20 cellular contexts compared by ENCODE assay signal in the genomic region with DNA sequence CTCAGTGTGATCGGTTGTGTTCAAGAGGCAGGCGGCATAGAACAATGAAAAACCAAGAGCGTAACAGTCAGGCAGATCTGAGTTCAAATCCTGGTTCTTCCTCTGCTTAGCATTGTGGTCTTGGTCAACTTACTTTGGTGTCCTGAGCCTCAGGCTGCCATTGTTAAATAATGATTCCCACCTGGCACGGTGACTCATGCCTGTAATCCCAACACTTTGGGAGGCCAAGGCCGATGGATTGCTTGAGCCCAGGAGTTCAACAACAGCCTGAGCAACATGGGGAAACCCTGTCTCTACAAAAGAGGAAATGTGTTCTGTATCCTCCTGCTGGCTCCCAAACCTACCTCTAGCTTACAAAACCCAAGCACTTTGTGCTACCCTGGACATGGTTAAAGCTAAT.
DNase-seq lines count a peak whose midpoint lies in the region; ATAC-seq and TF ChIP-seq lines count a peak whose summit lies in the region.
"Had no signal": no experiment of that assay in that cellular context is flagged by ENCODE, and none has a peak within 500 bp of the region (broad histone marks: within the 10 kb centered on the region; RNA-seq: fewer than 3 reads in every experiment).

No MANE protein-coding gene starts in this region.

- no peak for TF ChIP-seq CTCF in AG10803 (conservative IDR thresholded peaks at IDR 0.05; ENCODE audit: low read length)
- TF ChIP-seq CTCF in H9 (conservative IDR thresholded peaks at IDR 0.05) = no peak
- no peak for TF ChIP-seq CTCF in epithelial cell of esophagus (IDR thresholded peaks at IDR 0.05; ENCODE audit: insufficient read depth, low read depth, low read length, missing control alignments)
- TF ChIP-seq CTCF in chondrocyte (IDR thresholded peaks at IDR 0.05) = no peak
- no peak for TF ChIP-seq CTCF in lower lobe of right lung (IDR thresholded peaks at IDR 0.05)

- H3K4me3 Mint-ChIP-seq in H9 = no peak overlapping the region
- no peak overlapping the region for H3K4me3 Mint-ChIP-seq in chondrocyte (ENCODE audit: unreplicated experiment)

- intact Hi-C loops in lower lobe of right lung (cut with DNase I) (no loop called here), left cardiac atrium (cut with DNase I) (no loop called here)

- H3K4me2 ChIP-seq in H9 (ENCODE audit: insufficient read depth, insufficient read length, low read length) = no peak overlapping the region
- H3K4me2 ChIP-seq: A549 had no signal

- H3K14ac ChIP-seq in H9 (ENCODE audit: insufficient read depth, low read length) = 0 out of 2 replicates have a peak overlapping the region, but pooled peaks have one; percentile 30

- peaks cover 52 to 58% of the 10 kb centered on the region in 2 experiments for H3K4me1 Mint-ChIP-seq in H9
- H3K4me1 Mint-ChIP-seq in chondrocyte (ENCODE audit: low read depth) = peaks cover 18% of the 10 kb centered on the region

- H3K79me1 ChIP-seq in H9 (ENCODE audit: insufficient read depth, low read depth, low read length, poor library complexity, severe bottlenecking) = no peaks in the 10 kb centered on the region

- peak overlapping the region; percentile 46 for H2BK5ac ChIP-seq in H9 (ENCODE audit: insufficient read length, low read length)

- no peak overlapping the region for H4K91ac ChIP-seq in H9 (ENCODE audit: insufficient read length, low read depth, low read length)

- H3K9ac ChIP-seq in H9 (ENCODE audit: extremely low read depth, insufficient read length, low read length) = no peak overlapping the region

- peak overlapping the region; percentile 44 for H3K18ac ChIP-seq in H9 (ENCODE audit: insufficient read length, low read depth, low read length)

- no peak overlapping the region for H3K23ac ChIP-seq in H9 (ENCODE audit: insufficient read length, low read depth, low read length)

- no peaks in the 10 kb centered on the region for H3K36me3 ChIP-seq in lower lobe of right lung
- H3K36me3 ChIP-seq: MG63 had no signal

- H4K20me1 ChIP-seq in H9 (ENCODE audit: control insufficient read depth, insufficient read depth, insufficient read length) = no peaks in the 10 kb centered on the region

- H3K27ac Mint-ChIP-seq in H9 = no peak overlapping the region
- no peak overlapping the region for H3K27ac Mint-ChIP-seq in chondrocyte (ENCODE audit: unreplicated experiment)

- H4K5ac ChIP-seq in H9 (ENCODE audit: insufficient read length, low read depth, low read length) = peak overlapping the region; percentile 61

- H3K4me3 ChIP-seq in AG10803 (ENCODE audit: low read length) = no peak overlapping the region
- no peak overlapping the region for H3K4me3 ChIP-seq in epithelial cell of esophagus (ENCODE audit: low read length)
- no peak overlapping the region for H3K4me3 ChIP-seq in lower lobe of right lung
- H3K4me3 ChIP-seq: A549, MG63 had no signal

- no peak overlapping the region for H3K27ac ChIP-seq in H9 (ENCODE audit: insufficient read length, low read depth, low read length)
- H3K27ac ChIP-seq in lower lobe of right lung = no peak overlapping the region
- H3K27ac ChIP-seq: A549 had no signal

- H2BK15ac ChIP-seq in H9 (ENCODE audit: low read depth, low read length) = 0 out of 2 replicates have a peak overlapping the region, but pooled peaks have one; percentile 59

- H2BK12ac ChIP-seq in H9 (ENCODE audit: insufficient read length, low read depth, low read length) = no peak overlapping the region

- H3K9me3 ChIP-seq in H9 (ENCODE audit: control insufficient read depth, low read depth, low read length) = no peaks in the 10 kb centered on the region
- H3K9me3 ChIP-seq in lower lobe of right lung = no peaks in the 10 kb centered on the region
- H3K9me3 ChIP-seq: A549, MG63 had no signal

- ATAC-seq in lower lobe of right lung = no peak
- ATAC-seq in left cardiac atrium = no peak
- ATAC-seq: A549, Panc1 had no signal

- peak overlapping the region; percentile 90 for H2AK5ac ChIP-seq in H9 (ENCODE audit: insufficient read length, low read length)

- peaks cover 3% of the 10 kb centered on the region for H3K23me2 ChIP-seq in H9 (ENCODE audit: insufficient read length, low read depth, low read length, poor library complexity, severe bottlenecking)

- H2BK20ac ChIP-seq in H9 (ENCODE audit: low read depth, low read length, poor library complexity, severe bottlenecking) = no peak overlapping the region

- no peak overlapping the region for H4K8ac ChIP-seq in H9 (replicated peaks; ENCODE audit: insufficient read length, low read depth, low read length)

- no peaks in the 10 kb centered on the region for H3K79me2 ChIP-seq in H9 (ENCODE audit: insufficient read depth, low read length)

- no peak overlapping the region for H2AFZ ChIP-seq in H9 (ENCODE audit: low read length)

- H3K4ac ChIP-seq in H9 (ENCODE audit: low read depth, low read length) = no peak overlapping the region

- no peak overlapping the region for H3T11ph ChIP-seq in H9 (ENCODE audit: low read length)

- H3K36me3 Mint-ChIP-seq in H9 (ENCODE audit: insufficient read depth in 1 of 3, low read depth in 3 of 3) (peaks cover 0 to 3% (median 0%) of the 10 kb centered on the region in 3 experiments; a peak in 2 of 7 replicates), chondrocyte (ENCODE audit: low read depth) (no peaks in the 10 kb centered on the region)

- DNase-seq in AG10803 (ENCODE audit: low read depth) (peak; percentile 26), H9 (peak; percentile 48), MV-4-11 (lab: John Stamatoyannopoulos, UW) (peak; percentile 71), epithelial cell of esophagus (ENCODE audit: low read depth) (peak; percentile 8), chondrocyte (ENCODE audit: low spot score) (no peak), lower lobe of right lung (no peak), left cardiac atrium (no peak), NOMO-1 treated with dmso at 0.1 percent for 144 hours (lab: John Stamatoyannopoulos, UW; ENCODE audit: unreplicated experiment) (no peak)
- DNase-seq: Calu3, GDM1, GOT3, KBM-7, MG63, NCI-H187 treated with DMSO at 0.1 percent for 48 hours, NCI-H2171, NCI-H446 treated with DMSO at 0.1 percent for 48 hours, NCI-H774, SHP77 had no signal

- H3K9me3 Mint-ChIP-seq in H9 (no peaks in the 10 kb centered on the region; a peak in 1 of 5 replicates), chondrocyte (ENCODE audit: low read depth) (no peaks in the 10 kb centered on the region)

- H3K27me3 Mint-ChIP-seq in H9 (ENCODE audit: low read depth) (peaks cover 5% of the 10 kb centered on the region; the same call in 1 of the 2 replicates), chondrocyte (ENCODE audit: low read depth) (peaks cover 2% of the 10 kb centered on the region)

- no peaks in the 10 kb centered on the region for H3K27me3 ChIP-seq in H9 (ENCODE audit: insufficient read depth, low read length)
- H3K27me3 ChIP-seq in lower lobe of right lung (ENCODE audit: low read depth) = no peaks in the 10 kb centered on the region
- H3K27me3 ChIP-seq: MG63 had no signal

- no CpG with 5 or more reads among the region's 5 CpGs for WGBS in H9 (ENCODE audit: extremely low coverage, insufficient read length, low lambda C conversion rate)

- H2BK120ac ChIP-seq in H9 (ENCODE audit: low read depth, low read length, poor library complexity, severe bottlenecking) = no peak overlapping the region

- H3K56ac ChIP-seq in H9 (ENCODE audit: insufficient read length, low read depth, low read length) = no peak overlapping the region

- peaks cover 14% of the 10 kb centered on the region; the same call in 1 of the 2 replicates for H3K4me1 ChIP-seq in H9 (ENCODE audit: insufficient read depth, low read length)
- no peaks in the 10 kb centered on the region for H3K4me1 ChIP-seq in lower lobe of right lung
- H3K4me1 ChIP-seq: A549 had no signal

Comparison
In these comparisons a context has a peak if more than half of its experiments do, and no peak if none do; other contexts are left out.
1. DNase-seq: peak in AG10803 (single experiment), H9 (single experiment), MV-4-11 (single experiment) and epithelial cell of esophagus (single experiment); none in chondrocyte (single experiment), lower lobe of right lung (single experiment), left cardiac atrium (single experiment) and NOMO-1 treated with dmso at 0.1 percent for 144 hours (single experiment).